2 cellular contexts compared by ENCODE assay signal in genomic region chr19:3058821-3059314, GRCh38.
TF ChIP-seq lines count a peak whose summit lies in the region.

No MANE protein-coding gene starts in this region.

TF ChIP-seq in IMR-90, 13 proteins besides CTCF, POLR2A, EP300 and RAD21:
- TF ChIP-seq NFE2L2 (IDR thresholded peaks at IDR 0.05; ENCODE audit: low read depth, low read length) (no peak), RCOR1 (IDR thresholded peaks at IDR 0.05; ENCODE audit: insufficient replicate concordance, low read length) (no peak), BHLHE40 (IDR thresholded peaks at IDR 0.05; ENCODE audit: low read depth, low read length) (no peak), FOS (IDR thresholded peaks at IDR 0.05; ENCODE audit: low read depth, low read length) (no peak), SMC3 (IDR thresholded peaks at IDR 0.05; ENCODE audit: low read depth, low read length) (no peak), MAFK (IDR thresholded peaks at IDR 0.05; ENCODE audit: low read depth, low read length) (no peak), USF2 (IDR thresholded peaks at IDR 0.05; ENCODE audit: low read depth, low read length) (no peak), CEBPB (IDR thresholded peaks at IDR 0.05; ENCODE audit: low read depth, low read length) (no peak), ELK1 (IDR thresholded peaks at IDR 0.05; ENCODE audit: borderline replicate concordance, low read depth, low read length) (no peak), MAZ (IDR thresholded peaks at IDR 0.05; ENCODE audit: borderline replicate concordance, low read depth, low read length) (no peak), RFX5 (IDR thresholded peaks at IDR 0.05; ENCODE audit: low read depth, low read length) (no peak), CHD1 (IDR thresholded peaks at IDR 0.05; ENCODE audit: low read depth, low read length) (no peak), MXI1 (IDR thresholded peaks at IDR 0.05; ENCODE audit: borderline replicate concordance, low read depth, low read length) (no peak)

TF ChIP-seq in H1, 55 proteins besides CTCF, POLR2A, EP300 and RAD21:
- no peak for TF ChIP-seq TCF12 (IDR thresholded peaks at IDR 0.05; ENCODE audit: low read depth, low read length)
- no peak for TF ChIP-seq CHD7 (IDR thresholded peaks at IDR 0.05; ENCODE audit: insufficient replicate concordance, low read length)
- no peak for TF ChIP-seq SAP30 (IDR thresholded peaks at IDR 0.05; ENCODE audit: insufficient read depth, insufficient replicate concordance, low read length)
- TF ChIP-seq SIN3A (conservative IDR thresholded peaks at IDR 0.05 in 1 of 2, IDR thresholded peaks at IDR 0.05 in 1 of 2; ENCODE audit: low read depth in 1 of 2, low read length in 2 of 2) = no peak
- TF ChIP-seq ATF2 (IDR thresholded peaks at IDR 0.05; ENCODE audit: low read length) = no peak
- TF ChIP-seq TAF7 (optimal IDR thresholded peaks at IDR 0.05; ENCODE audit: borderline replicate concordance, low read depth, low read length) = no peak
- TF ChIP-seq SUZ12 (IDR thresholded peaks at IDR 0.05; ENCODE audit: low read length) = no peak
- no peak for TF ChIP-seq ATF3 (IDR thresholded peaks at IDR 0.05; ENCODE audit: insufficient read depth, low read depth, low read length)
- TF ChIP-seq RNF2 (IDR thresholded peaks at IDR 0.05; ENCODE audit: borderline replicate concordance, low read depth, low read length, missing control alignments, poor library complexity, severe bottlenecking) = no peak
- TF ChIP-seq BRCA1 (IDR thresholded peaks at IDR 0.05; ENCODE audit: low read depth, low read length) = no peak
